In genomic region chr9:93136011-93136440, GRCh38 we compare ENCODE assay signal across 9 cellular contexts.
A peak's percentile ranks its signal among the peaks of the same experiment; 100 is the strongest.
DNase-seq lines count a peak whose midpoint lies in the region; ATAC-seq, FAIRE-seq and TF ChIP-seq lines count a peak whose summit lies in the region.
"Had no signal": no experiment of that assay in that cellular context is flagged by ENCODE, and none has a peak within 500 bp of the region (broad histone marks: within the 10 kb centered on the region; RNA-seq: fewer than 3 reads in every experiment).

No MANE protein-coding gene starts in this region.

- peak; percentile 60 for DNase-seq in AG08396 (ENCODE audit: low spot score)
- DNase-seq in GM03348 (ENCODE audit: low spot score) = peak; percentile 38
- DNase-seq in astrocyte of the spinal cord (ENCODE audit: low read depth, low spot score) = peak; percentile 27
- peak; percentile 16 for DNase-seq in midbrain (lab: John Stamatoyannopoulos, UW)
- DNase-seq in ecto neural progenitor cell (ENCODE audit: low spot score) = no peak
- no peak for DNase-seq in HTR-8/SVneo (ENCODE audit: insufficient read length, low spot score)
- DNase-seq in activated CD4-positive, CD25-positive, alpha-beta regulatory T cell (lab: John Stamatoyannopoulos, UW) = no peak
- DNase-seq: activated CD4-positive, alpha-beta T cell treated with anti-CD3 and anti-CD28 coated beads, Interleukin-2, amount 50 U/mL, for 4 hours had no signal

- TF ChIP-seq CTCF in astrocyte of the spinal cord (IDR thresholded peaks at IDR 0.05; ENCODE audit: low read depth, low read length) = no peak

- in situ Hi-C loops in astrocyte of the spinal cord (cut with HindIII; ENCODE audit: low sequenced_read_pairs) = no loop called here

- H3K4me3 ChIP-seq in astrocyte of the spinal cord (ENCODE audit: low read depth, low read length) = no peak overlapping the region

- ATAC-seq in GM21717 (IDR thresholded peaks at IDR 0.05; ENCODE audit: unreplicated experiment) = no peak

- no peak for FAIRE-seq in HTR-8/SVneo (lab: Jason Lieb, UNC)

Comparison
In these comparisons a context has a peak if more than half of its experiments do, and no peak if none do; other contexts are left out.
1. DNase-seq: peak in AG08396 (single experiment), GM03348 (single experiment), astrocyte of the spinal cord (single experiment) and midbrain (single experiment); none in ecto neural progenitor cell (single experiment), HTR-8/SVneo (single experiment) and activated CD4-positive, CD25-positive, alpha-beta regulatory T cell (0 of 4).